In genomic region chr14:52346778-52347177, GRCh38 we compare ENCODE assay signal across 30 cellular contexts. TPM values are rescaled to one million over a fixed set of nuclear protein-coding genes. Genes with fewer than 3 reads are reported as not detected.
"Had no signal": no experiment of that assay in that cellular context is flagged by ENCODE, and none has a peak within 500 bp of the region (broad histone marks: within the 10 kb centered on the region; RNA-seq: fewer than 3 reads in every experiment).

No MANE protein-coding gene starts in this region.

- H3K4me1 Mint-ChIP-seq: neural crest cell; stimulated activated memory B cell treated with anti-CD40 and anti-IgM and Interleukin-4, amounts not matched to agents 10 μg/mL and 1 μg/mL and 100 μg/mL, for 72 hours had no signal

- H3K9me3 Mint-ChIP-seq: stimulated activated memory B cell treated with anti-CD40 and anti-IgM and Interleukin-4, amounts not matched to agents 10 μg/mL and 1 μg/mL and 100 μg/mL, for 72 hours had no signal

- DNase-seq: naive thymus-derived CD4-positive, alpha-beta T cell; nucleus accumbens; pancreas; right cardiac atrium; spleen; stimulated activated CD4-positive, alpha-beta T cell treated with anti-CD3 and anti-CD28 coated beads, Interleukin-12 subunit alpha, Interleukin-12 subunit beta, amount 100 ng/mL, for 4 hours; stimulated activated CD4-positive, alpha-beta T cell treated with anti-CD3 and anti-CD28 coated beads, Interleukin-1b, Interleukin-23, amount 100 ng/mL, for 48 hours; stimulated activated CD4-positive, alpha-beta T cell treated with anti-CD3 and anti-CD28 coated beads, Interleukin-4, amount 100 ng/mL, for 1 hour; stimulated activated CD4-positive, alpha-beta T cell treated with anti-CD3 and anti-CD28 coated beads, Interleukin-4, amount 100 ng/mL, for 4 hours; stimulated activated CD8-positive, alpha-beta memory T cell treated with anti-CD3 and anti-CD28 coated beads, Interleukin-4, amount 100 ng/mL, for 48 hours; stimulated activated naive CD4-positive, alpha-beta T cell; stimulated activated naive CD8-positive, alpha-beta T cell treated with anti-CD3 and anti-CD28 coated beads, Interleukin-15, amount 100 ng/mL, for 72 hours; stimulated activated naive CD8-positive, alpha-beta T cell treated with anti-CD3 and anti-CD28 coated beads, Interleukin-15, Interleukin-2, amounts not matched to agents 100 U/mL and 50 U/mL, for 24 hours; substantia nigra; testis; tibial artery; transverse colon; upper lobe of right lung; uterus had no signal

- H3K9me3 ChIP-seq: neutrophil, pancreas, prostate gland, spleen, suprapubic skin, testis, tibial artery, transverse colon, upper lobe of right lung, uterus had no signal

- FAIRE-seq: pancreas had no signal

- H3K27me3 Mint-ChIP-seq: stimulated activated naive CD8-positive, alpha-beta T cell treated with anti-CD3 and anti-CD28 coated beads, Interleukin-15, amount 100 ng/mL, for 72 hours; type B pancreatic cell had no signal

- H3K27me3 ChIP-seq: spleen, suprapubic skin, testis, tibial artery, transverse colon, upper lobe of right lung, uterus had no signal

- H3K27ac Mint-ChIP-seq: nephron; stimulated activated memory B cell treated with anti-CD40 and anti-IgM and Interleukin-4, amounts not matched to agents 10 μg/mL and 1 μg/mL and 100 μg/mL, for 72 hours; stimulated activated naive CD8-positive, alpha-beta T cell treated with anti-CD3 and anti-CD28 coated beads, Interleukin-15, amount 100 ng/mL, for 72 hours; type B pancreatic cell had no signal

- ATAC-seq: naive thymus-derived CD4-positive, alpha-beta T cell; pancreas; right cardiac atrium; sciatic nerve; stimulated activated memory B cell treated with anti-CD40 and anti-IgM and Interleukin-4, amounts not matched to agents 10 μg/mL and 1 μg/mL and 100 μg/mL, for 72 hours; stimulated activated naive CD8-positive, alpha-beta T cell treated with anti-CD3 and anti-CD28 coated beads, Interleukin-15, amount 100 ng/mL, for 72 hours; stimulated activated naive CD8-positive, alpha-beta T cell treated with anti-CD3 and anti-CD28 coated beads, Interleukin-15, Interleukin-2, amounts not matched to agents 100 U/mL and 50 U/mL, for 24 hours; upper lobe of right lung had no signal

- H3K36me3 ChIP-seq: neutrophil, pancreas, prostate gland, spleen, suprapubic skin, tibial artery, transverse colon, upper lobe of right lung, uterus had no signal

- H3K36me3 Mint-ChIP-seq: stimulated activated memory B cell treated with anti-CD40 and anti-IgM and Interleukin-4, amounts not matched to agents 10 μg/mL and 1 μg/mL and 100 μg/mL, for 72 hours had no signal

- H3K4me3 Mint-ChIP-seq: naive thymus-derived CD4-positive, alpha-beta T cell; nephron; neural crest cell; stimulated activated memory B cell treated with anti-CD40 and anti-IgM and Interleukin-4, amounts not matched to agents 10 μg/mL and 1 μg/mL and 100 μg/mL, for 72 hours; stimulated activated naive CD8-positive, alpha-beta T cell treated with anti-CD3 and anti-CD28 coated beads, Interleukin-15, amount 100 ng/mL, for 72 hours; type B pancreatic cell had no signal

- H3K27ac ChIP-seq: neutrophil, pancreas, prostate gland, skin epidermis, spleen, suprapubic skin, testis, tibial artery, transverse colon, upper lobe of right lung, uterus had no signal

- H3K4me2 ChIP-seq: smooth muscle cell had no signal

- H3K4me1 ChIP-seq: pancreas, prostate gland, testis had no signal

- H3K4me3 ChIP-seq: pancreas, prostate gland, skin epidermis, smooth muscle cell, spleen, suprapubic skin, testis, tibial artery, transverse colon, upper lobe of right lung, uterus had no signal

RNA-seq across cellular contexts. Expression of gene PTGER2, which starts 32.7 kb away (rescaled TPM):
- total RNA-seq: neural crest cell, pulmonary artery endothelial cell had no signal
